In genomic region chr19:8461376-8461775, GRCh38 we compare ENCODE assay signal across 1 cellular context.
TF ChIP-seq lines count a peak whose summit lies in the region.

No MANE protein-coding gene starts in this region.

TF ChIP-seq in WTC11, 78 proteins besides CTCF, POLR2A, EP300 and RAD21 (continued from another document):
- TF ChIP-seq ZNF532 (CRISPR knock-in tag; IDR thresholded peaks at IDR 0.05; ENCODE audit: borderline replicate concordance), result no peak
- no peak for TF ChIP-seq ZBTB43 (CRISPR knock-in tag; IDR thresholded peaks at IDR 0.05)
- no peak for TF ChIP-seq ZSCAN18 (CRISPR knock-in tag; IDR thresholded peaks at IDR 0.05)
- TF ChIP-seq E2F5 (CRISPR knock-in tag; IDR thresholded peaks at IDR 0.05), result no peak
- no peak for TF ChIP-seq OVOL2 (CRISPR knock-in tag; IDR thresholded peaks at IDR 0.05; ENCODE audit: borderline replicate concordance)
